8 cellular contexts compared by ENCODE assay signal in the genomic region with DNA sequence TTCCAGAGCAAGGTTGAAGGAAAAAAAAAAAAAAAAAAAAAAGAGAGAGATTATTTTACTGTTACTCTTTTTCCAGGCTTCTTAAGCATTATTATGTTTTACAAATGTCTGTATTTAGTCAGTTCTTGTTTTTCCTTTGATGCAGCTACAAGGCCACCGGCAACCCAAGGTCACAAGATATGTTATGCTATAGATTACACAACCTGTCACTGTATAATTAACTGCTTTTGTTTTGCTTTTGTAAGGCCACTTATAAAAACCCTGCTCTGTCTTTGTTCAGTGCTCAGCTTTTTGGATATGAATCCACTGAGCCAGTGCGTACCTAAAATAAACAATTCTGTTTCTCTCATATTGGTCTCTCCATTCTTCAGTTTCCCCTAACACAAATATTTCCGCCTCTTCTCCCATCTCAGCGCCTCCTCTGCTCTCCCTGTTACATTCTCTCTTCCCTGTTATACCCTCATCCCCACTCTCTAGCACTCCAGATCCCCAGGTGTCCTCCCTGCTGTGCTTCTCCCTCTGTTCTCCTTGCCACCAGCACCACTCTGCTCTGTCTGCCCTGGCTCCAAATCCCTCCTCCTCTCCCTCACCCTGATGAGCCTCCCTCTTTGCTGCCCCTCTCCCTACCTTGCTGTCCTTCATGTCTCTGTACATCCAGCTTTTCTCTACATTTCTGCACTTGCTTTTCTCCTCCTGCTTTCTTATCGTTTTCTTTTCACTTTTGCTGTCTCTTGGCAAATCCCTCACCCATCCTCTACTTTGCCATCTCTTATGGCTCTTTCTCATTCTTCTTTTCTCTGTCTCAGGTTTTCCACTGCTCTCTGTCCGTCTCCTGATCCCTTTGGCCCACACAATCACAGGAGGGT. TPM values are rescaled to one million over a fixed set of nuclear protein-coding genes. Genes with fewer than 3 reads are reported as not detected.
A peak's percentile ranks its signal among the peaks of the same experiment; 100 is the strongest.
DNase-seq lines count a peak whose midpoint lies in the region; ATAC-seq and TF ChIP-seq lines count a peak whose summit lies in the region.
"Not testable (repeated sequence)": the region's sequence is repeated elsewhere in the genome, so short reads cannot be mapped to it uniquely, and the experiment has no call there.

No MANE protein-coding gene starts in this region.

- peaks cover 7 to 14% of the 10 kb centered on the region in 2 experiments for H3K4me1 ChIP-seq in HCT116 (ENCODE audit: control insufficient read depth in 1 of 2, insufficient read depth in 2 of 2, low read length in 2 of 2)
- peaks cover 4 to 14% of the 10 kb centered on the region in 2 donors for H3K4me1 ChIP-seq in muscle layer of duodenum (ENCODE audit: control insufficient read depth in 1 of 2, insufficient read depth in 2 of 2, low read length in 2 of 2)
- not testable (repeated sequence) for H3K4me1 ChIP-seq in smooth muscle cell (ENCODE audit: low read depth)

- H3K4me1 Mint-ChIP-seq in activated CD4-positive, alpha-beta T cell treated with anti-CD3 and anti-CD28 coated beads, Interleukin-2, amount 10 ng/mL, durations not matched to agents 7 days and 5 days, result peaks cover 35% of the 10 kb centered on the region
- peaks cover 17% of the 10 kb centered on the region for H3K4me1 Mint-ChIP-seq in glutamatergic neuron (ENCODE audit: low read depth, unreplicated experiment)

- H3K36me3 ChIP-seq in HCT116 (ENCODE audit: control insufficient read depth in 1 of 2, insufficient read depth in 2 of 2, low read length in 2 of 2); muscle layer of duodenum (ENCODE audit: control insufficient read depth in 1 of 2, insufficient read depth in 2 of 2, low read length in 2 of 2); smooth muscle cell (ENCODE audit: low read depth): not testable (repeated sequence)

- H3K9me2 ChIP-seq in HCT116 (ENCODE audit: insufficient read depth), result not testable (repeated sequence)

- BruUV-seq in HCT116 (replicated peaks; lab: Mats Ljungman, UMichigan), result not testable (repeated sequence)

- RAD21 ChIA-PET in HCT116 (lab: Charles Lee; ENCODE audit: low non-redundant PET in 1 of 2, low total read pairs in 2 of 2, uncharacterized antibody in 2 of 2, unreplicated experiment in 2 of 2), result not testable (repeated sequence)

- not testable (repeated sequence) for TF ChIP-seq RAD21 in HCT116 (IDR thresholded peaks at IDR 0.05; ENCODE audit: low read depth)

- H3K27ac Mint-ChIP-seq in activated CD4-positive, alpha-beta T cell treated with anti-CD3 and anti-CD28 coated beads, Interleukin-2, amount 10 ng/mL, durations not matched to agents 7 days and 5 days, result peak overlapping the region; percentile 96
- H3K27ac Mint-ChIP-seq in glutamatergic neuron (ENCODE audit: unreplicated experiment), result peak overlapping the region; percentile 49

- H3F3A ChIP-seq in smooth muscle cell (ENCODE audit: low read depth), result peaks cover 10% of the 10 kb centered on the region

- not testable (repeated sequence) for H2AFZ ChIP-seq in HCT116 (ENCODE audit: low read depth, low read length, poor library complexity, severe bottlenecking)
- peak overlapping the region; percentile 58 for H2AFZ ChIP-seq in smooth muscle cell (ENCODE audit: low read depth)

- H3K27me3 Mint-ChIP-seq in activated CD4-positive, alpha-beta T cell treated with anti-CD3 and anti-CD28 coated beads, Interleukin-2, amount 10 ng/mL, durations not matched to agents 7 days and 5 days, result not testable (repeated sequence)
- peaks cover 13% of the 10 kb centered on the region for H3K27me3 Mint-ChIP-seq in glutamatergic neuron (ENCODE audit: unreplicated experiment)

- not testable (repeated sequence) for ATAC-seq in HCT116

- H3K4me3 ChIP-seq in AG09309 (ENCODE audit: control insufficient read depth, low read depth, low read length) (peak overlapping the region; percentile 80), HCT116 (replicated peaks in 1 of 2; ENCODE audit: low read depth in 1 of 2, low read length in 2 of 2) (peak overlapping the region; percentile 69 to 85), cardiac fibroblast (replicated peaks in 1 of 2; ENCODE audit: low read depth in 2 of 2, low read length in 2 of 2) (peak overlapping the region; percentile 74 to 75), muscle layer of duodenum (ENCODE audit: low read depth in 1 of 2, low read length in 2 of 2) (peak overlapping the region; percentile 73 to 91), smooth muscle cell (peak overlapping the region; percentile 66)

- peaks cover 42% of the 10 kb centered on the region for H3K36me3 Mint-ChIP-seq in activated CD4-positive, alpha-beta T cell treated with anti-CD3 and anti-CD28 coated beads, Interleukin-2, amount 10 ng/mL, durations not matched to agents 7 days and 5 days (ENCODE audit: low read depth)
- H3K36me3 Mint-ChIP-seq in glutamatergic neuron (ENCODE audit: unreplicated experiment), result not testable (repeated sequence)

- intact Hi-C loops in HCT116 (cut with micrococcal nuclease), result not testable (repeated sequence)

- CTCF ChIA-PET in HCT116 (lab: Charles Lee), result not testable (repeated sequence)
- CTCF ChIA-PET in activated CD4-positive, alpha-beta T cell treated with anti-CD3 and anti-CD28 coated beads, Interleukin-2, amount 10 ng/mL, durations not matched to agents 7 days and 5 days (lab: Charles Lee), result interaction anchor here (1.3 kb wide), 1 partner anchor 9 kb away, joined by 4 read pairs; no protein-coding TSS in a partner anchor

- H3K9me3 Mint-ChIP-seq in activated CD4-positive, alpha-beta T cell treated with anti-CD3 and anti-CD28 coated beads, Interleukin-2, amount 10 ng/mL, durations not matched to agents 7 days and 5 days; glutamatergic neuron (ENCODE audit: unreplicated experiment): not testable (repeated sequence)

- H3K9me3 ChIP-seq in HCT116 (ENCODE audit: control insufficient read depth in 1 of 2, insufficient read depth in 1 of 2, low read depth in 1 of 2, low read length in 2 of 2); muscle layer of duodenum (ENCODE audit: control insufficient read depth in 1 of 2, low read length in 2 of 2); smooth muscle cell (replicated peaks; ENCODE audit: low read depth): not testable (repeated sequence)

- POLR2A ChIA-PET in HCT116 (lab: Charles Lee); activated CD4-positive, alpha-beta T cell treated with anti-CD3 and anti-CD28 coated beads, Interleukin-2, amount 10 ng/mL, durations not matched to agents 7 days and 5 days (lab: Charles Lee): not testable (repeated sequence)

- H3K79me2 ChIP-seq in HCT116 (ENCODE audit: insufficient read depth, low read length), result peaks cover 55% of the 10 kb centered on the region
- H3K79me2 ChIP-seq in smooth muscle cell (ENCODE audit: low read depth), result peaks cover 46% of the 10 kb centered on the region

- TF ChIP-seq CTCF in AG09309 (IDR thresholded peaks at IDR 0.05; ENCODE audit: control insufficient read depth, insufficient read depth, low read depth, low read length, missing control alignments); HCT116 (IDR thresholded peaks at IDR 0.05 in 2 of 3, conservative IDR thresholded peaks at IDR 0.05 in 1 of 3; ENCODE audit: borderline replicate concordance in 1 of 3, insufficient read depth in 1 of 3, low read depth in 2 of 3, low read length in 2 of 3); cardiac fibroblast (IDR thresholded peaks at IDR 0.05; ENCODE audit: low read depth, low read length); glutamatergic neuron (IDR thresholded peaks at IDR 0.05; ENCODE audit: partially characterized antibody, unreplicated experiment); smooth muscle cell (IDR thresholded peaks at IDR 0.05; ENCODE audit: borderline replicate concordance, insufficient read depth, poor library complexity, severe bottlenecking): not testable (repeated sequence)

- H3K4me3 Mint-ChIP-seq in activated CD4-positive, alpha-beta T cell treated with anti-CD3 and anti-CD28 coated beads, Interleukin-2, amount 10 ng/mL, durations not matched to agents 7 days and 5 days, result peak overlapping the region; percentile 98
- peak overlapping the region; percentile 94 for H3K4me3 Mint-ChIP-seq in glutamatergic neuron (ENCODE audit: unreplicated experiment)

- not testable (repeated sequence) for H3K27me3 ChIP-seq in HCT116 (ENCODE audit: insufficient read depth, low read length); muscle layer of duodenum (ENCODE audit: low read depth, low read length); smooth muscle cell (ENCODE audit: low read depth)

- TF ChIP-seq POLR2A in HCT116 (IDR thresholded peaks at IDR 0.05; ENCODE audit: borderline replicate concordance, extremely low read depth, insufficient read depth, insufficient read length), result not testable (repeated sequence)

- not testable (repeated sequence) for DNase-seq in AG09309 (ENCODE audit: low read depth); HCT116 (ENCODE audit: low read depth, low spot score); activated CD4-positive, alpha-beta T cell treated with anti-CD3 and anti-CD28 coated beads, Interleukin-2, amount 10 ng/mL, durations not matched to agents 7 days and 5 days; cardiac fibroblast (ENCODE audit: low read depth in 2 of 2); glutamatergic neuron; smooth muscle cell (lab: John Stamatoyannopoulos, UW; ENCODE audit: unreplicated experiment)
- peak; percentile 30 for DNase-seq in NCI-H748 (lab: John Stamatoyannopoulos, UW; ENCODE audit: unreplicated experiment)

- H3K9ac ChIP-seq in HCT116 (ENCODE audit: low read length) (peak overlapping the region; percentile 79), smooth muscle cell (ENCODE audit: low read depth) (peak overlapping the region; percentile 45)

- H3K4me2 ChIP-seq in HCT116 (ENCODE audit: low read length), result peak overlapping the region; percentile 95
- H3K4me2 ChIP-seq in smooth muscle cell, result peak overlapping the region; percentile 92

- not testable (repeated sequence) for H4K20me1 ChIP-seq in HCT116 (ENCODE audit: insufficient read depth); smooth muscle cell (ENCODE audit: low read depth)

- WGBS in smooth muscle cell (ENCODE audit: low lambda C conversion rate), result 34% methylated on average over 6 of the region's 6 CpGs

- H3K27ac ChIP-seq in HCT116 (ENCODE audit: low read depth, low read length) (peak overlapping the region; percentile 60; the same call in 1 of the 2 replicates), smooth muscle cell (ENCODE audit: low read depth) (peak overlapping the region; percentile 86)
- H3K27ac ChIP-seq in muscle layer of duodenum (ENCODE audit: low read length), result not testable (repeated sequence)

RNA-seq across cellular contexts. Expression of gene ZNF611, which starts 45.7 kb away (rescaled TPM):
- total RNA-seq in HCT116 (2021; ENCODE audit: unreplicated experiment) (12.2 TPM), glutamatergic neuron (ENCODE audit: unreplicated experiment) (36.2 TPM), smooth muscle cell (15.3 and 19.0 TPM in 2 replicates)
- 2.7 and 3.0 TPM in 2 replicates for polyA plus RNA-seq in HCT116 (2012)
- 10 to 100 TPM; 30.2 to 34.9 TPM for total RNA-seq in activated CD4-positive, alpha-beta T cell treated with anti-CD3 and anti-CD28 coated beads, Interleukin-2, amount 10 ng/mL, durations not matched to agents 7 days and 5 days
- polyA plus RNA-seq in smooth muscle cell, result 7.7 and 10.1 TPM in 2 replicates

RNA-seq across cellular contexts. Expression of gene ZNF83, which starts 51.0 kb away (rescaled TPM):
- 34.2 TPM for total RNA-seq in HCT116 (2021; ENCODE audit: unreplicated experiment)
- 19.0 and 21.6 TPM in 2 replicates for polyA plus RNA-seq in HCT116 (2012)
- 10 to 100 TPM; 57.8 to 60.5 TPM for total RNA-seq in activated CD4-positive, alpha-beta T cell treated with anti-CD3 and anti-CD28 coated beads, Interleukin-2, amount 10 ng/mL, durations not matched to agents 7 days and 5 days
- 62.3 TPM for total RNA-seq in glutamatergic neuron (ENCODE audit: unreplicated experiment)
- 53.2 and 60.0 TPM in 2 replicates for total RNA-seq in smooth muscle cell
- polyA plus RNA-seq in smooth muscle cell, result 20.6 and 32.9 TPM in 2 replicates
